ENCODE assay signal across 14 cellular contexts in genomic region chr1:161781995-161782394, GRCh38. TPM values are rescaled to one million over a fixed set of nuclear protein-coding genes. Genes with fewer than 3 reads are reported as not detected.
DNase-seq lines count a peak whose midpoint lies in the region; ATAC-seq, FAIRE-seq and TF ChIP-seq lines count a peak whose summit lies in the region.
"Had no signal": no experiment of that assay in that cellular context is flagged by ENCODE, and none has a peak within 500 bp of the region (broad histone marks: within the 10 kb centered on the region; RNA-seq: fewer than 3 reads in every experiment).

No MANE protein-coding gene starts in this region.

- no peak for TF ChIP-seq POLR2A in H54 (IDR thresholded peaks at IDR 0.05; ENCODE audit: low read depth, low read length)

- peak overlapping the region; percentile 54 for H3K27ac Mint-ChIP-seq in chondrocyte (ENCODE audit: unreplicated experiment)
- H3K27ac Mint-ChIP-seq in activated CD8-positive, alpha-beta memory T cell treated with anti-CD3 and anti-CD28 coated beads, Interleukin-2, amount 10 ng/mL, durations not matched to agents 7 days and 5 days, result no peak overlapping the region
- H3K27ac Mint-ChIP-seq: type B pancreatic cell had no signal

- H3K36me3 ChIP-seq in BE2C, result peaks cover 16% of the 10 kb centered on the region

- no peak for FAIRE-seq in H54 (lab: Jason Lieb, UNC)
- FAIRE-seq: colon had no signal

- H3K4me1 ChIP-seq in BE2C, result no peaks in the 10 kb centered on the region

- no peak overlapping the region for H3K4me3 Mint-ChIP-seq in chondrocyte (ENCODE audit: unreplicated experiment)
- no peak overlapping the region for H3K4me3 Mint-ChIP-seq in activated CD8-positive, alpha-beta memory T cell treated with anti-CD3 and anti-CD28 coated beads, Interleukin-2, amount 10 ng/mL, durations not matched to agents 7 days and 5 days
- H3K4me3 Mint-ChIP-seq: naive B cell, type B pancreatic cell had no signal

- TF ChIP-seq CTCF in chondrocyte (IDR thresholded peaks at IDR 0.05), result no peak
- no peak for TF ChIP-seq CTCF in BE2C (IDR thresholded peaks at IDR 0.05; ENCODE audit: low read depth, low read length)

- H3K9me3 Mint-ChIP-seq in chondrocyte (ENCODE audit: low read depth), result no peaks in the 10 kb centered on the region
- no peaks in the 10 kb centered on the region for H3K9me3 Mint-ChIP-seq in activated CD8-positive, alpha-beta memory T cell treated with anti-CD3 and anti-CD28 coated beads, Interleukin-2, amount 10 ng/mL, durations not matched to agents 7 days and 5 days (ENCODE audit: low read depth)
- H3K9me3 Mint-ChIP-seq: naive B cell, type B pancreatic cell had no signal

- CTCF ChIA-PET in activated CD8-positive, alpha-beta memory T cell treated with anti-CD3 and anti-CD28 coated beads, Interleukin-2, amount 10 ng/mL, durations not matched to agents 7 days and 5 days (lab: Charles Lee), result interaction anchor here (2.7 kb wide), 1 partner anchor 11 kb away, joined by 13 read pairs; no protein-coding TSS in a partner anchor

- H3K4me1 Mint-ChIP-seq in chondrocyte (ENCODE audit: low read depth), result peaks cover 14% of the 10 kb centered on the region
- H3K4me1 Mint-ChIP-seq in activated CD8-positive, alpha-beta memory T cell treated with anti-CD3 and anti-CD28 coated beads, Interleukin-2, amount 10 ng/mL, durations not matched to agents 7 days and 5 days, result no peaks in the 10 kb centered on the region

- H3K4me3 ChIP-seq in BE2C (ENCODE audit: low read depth, low read length), result no peak overlapping the region
- H3K4me3 ChIP-seq: left lung, MG63 had no signal

- ATAC-seq in GM21390 (IDR thresholded peaks at IDR 0.05; ENCODE audit: unreplicated experiment) (peak; percentile 60), HG03342 (IDR thresholded peaks at IDR 0.05; ENCODE audit: unreplicated experiment) (peak; percentile 57)
- ATAC-seq in activated CD8-positive, alpha-beta memory T cell treated with anti-CD3 and anti-CD28 coated beads, Interleukin-2, amount 10 ng/mL, durations not matched to agents 7 days and 5 days, result no peak
- ATAC-seq: left lung had no signal

- H3K9me3 ChIP-seq in BE2C, result no peaks in the 10 kb centered on the region
- H3K9me3 ChIP-seq: left lung, MG63 had no signal

- DNase-seq in EH (ENCODE audit: low read depth), result peak; percentile 50
- DNase-seq in chondrocyte (ENCODE audit: low spot score), result no peak
- DNase-seq in BE2C, result no peak
- DNase-seq in H54 (ENCODE audit: insufficient read length, low spot score), result no peak
- no peak for DNase-seq in GM19238 (ENCODE audit: insufficient read length, low spot score)
- DNase-seq in activated CD8-positive, alpha-beta memory T cell treated with anti-CD3 and anti-CD28 coated beads, Interleukin-2, amount 10 ng/mL, durations not matched to agents 7 days and 5 days, result no peak
- DNase-seq: hippocampal formation, left lung, MG63, naive B cell had no signal

- H3K27me3 ChIP-seq in BE2C, result no peaks in the 10 kb centered on the region
- H3K27me3 ChIP-seq: left lung, MG63 had no signal

- no peaks in the 10 kb centered on the region for H3K27me3 Mint-ChIP-seq in chondrocyte (ENCODE audit: low read depth)
- no peaks in the 10 kb centered on the region for H3K27me3 Mint-ChIP-seq in activated CD8-positive, alpha-beta memory T cell treated with anti-CD3 and anti-CD28 coated beads, Interleukin-2, amount 10 ng/mL, durations not matched to agents 7 days and 5 days
- H3K27me3 Mint-ChIP-seq: naive B cell, type B pancreatic cell had no signal

- peaks cover 7% of the 10 kb centered on the region for H3K36me3 Mint-ChIP-seq in chondrocyte (ENCODE audit: low read depth)
- H3K36me3 Mint-ChIP-seq in activated CD8-positive, alpha-beta memory T cell treated with anti-CD3 and anti-CD28 coated beads, Interleukin-2, amount 10 ng/mL, durations not matched to agents 7 days and 5 days, result peaks cover 18% of the 10 kb centered on the region

RNA-seq across cellular contexts. Expression of gene ATF6, which starts 15.9 kb away (rescaled TPM):
- total RNA-seq in chondrocyte, result 27.6 to 29.1 TPM (median 28.0 TPM) in 3 replicates
- polyA plus RNA-seq in BE2C (2012; ENCODE audit: insufficient read depth, insufficient read length, low read depth), result 15.0 TPM
- total RNA-seq in activated CD8-positive, alpha-beta memory T cell treated with anti-CD3 and anti-CD28 coated beads, Interleukin-2, amount 10 ng/mL, durations not matched to agents 7 days and 5 days, result 10 to 100 TPM; 16.8 to 21.3 TPM

RNA-seq across cellular contexts. Expression of gene DUSP12, which starts 32.4 kb away (rescaled TPM):
- 19.1 to 21.0 TPM (median 19.3 TPM) in 3 replicates for total RNA-seq in chondrocyte
- polyA plus RNA-seq in BE2C (2012; ENCODE audit: insufficient read depth, insufficient read length, low read depth), result 77.5 TPM
- 10 to 100 TPM; 27.2 to 34.5 TPM for total RNA-seq in activated CD8-positive, alpha-beta memory T cell treated with anti-CD3 and anti-CD28 coated beads, Interleukin-2, amount 10 ng/mL, durations not matched to agents 7 days and 5 days
